In the genomic region with DNA sequence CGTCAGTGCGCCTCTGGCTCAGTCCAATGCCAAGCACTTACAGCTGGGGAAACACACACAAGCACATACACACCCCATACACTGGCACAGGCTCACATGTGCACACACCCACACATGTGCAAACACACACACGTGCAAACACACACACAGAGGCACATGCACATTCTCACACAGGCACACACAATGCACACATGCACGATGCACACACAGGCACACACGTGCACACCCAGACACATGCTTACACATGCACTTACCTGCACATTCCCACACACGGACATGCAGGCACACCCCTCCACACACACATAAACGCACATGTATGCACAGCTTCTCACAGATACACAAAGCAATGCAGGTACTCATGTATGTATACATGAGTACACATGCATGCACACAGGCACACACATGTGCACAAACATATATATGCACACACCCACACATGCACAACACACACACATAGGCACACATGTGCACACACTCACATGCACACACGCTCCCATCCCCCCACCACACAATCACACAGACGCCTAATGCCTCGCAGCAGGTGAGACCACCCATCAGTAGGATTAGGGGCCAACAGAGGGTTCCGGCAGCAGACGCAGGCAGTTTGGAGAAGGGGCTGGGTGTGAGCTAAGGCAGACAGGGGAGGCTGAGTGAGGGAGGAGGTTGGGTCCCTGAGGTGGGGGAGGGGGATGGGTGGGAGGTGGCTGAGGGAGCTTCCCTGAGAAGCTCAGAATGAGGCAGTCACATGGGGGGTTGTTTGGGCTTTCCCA, we compare ENCODE assay signal across 16 cellular contexts.
A peak's percentile ranks its signal among the peaks of the same experiment; 100 is the strongest.
DNase-seq lines count a peak whose midpoint lies in the region; ATAC-seq and TF ChIP-seq lines count a peak whose summit lies in the region.
"Had no signal": no experiment of that assay in that cellular context is flagged by ENCODE, and none has a peak within 500 bp of the region (broad histone marks: within the 10 kb centered on the region; RNA-seq: fewer than 3 reads in every experiment).

No MANE protein-coding gene starts in this region.

- POLR2A ChIA-PET in HCT116 (lab: Charles Lee), result no interaction called here
- POLR2A ChIA-PET in CD8-positive, alpha-beta memory T cell (lab: Charles Lee), result no interaction called here

- H3K27me3 ChIP-seq in HCT116 (ENCODE audit: insufficient read depth, low read length) (peaks cover 8% of the 10 kb centered on the region; the same call in 1 of the 2 replicates), cardiac muscle cell (no peaks in the 10 kb centered on the region), trophoblast cell (ENCODE audit: insufficient read depth, low read length) (no peaks in the 10 kb centered on the region), mesendoderm (ENCODE audit: insufficient read depth, low read length, poor library complexity) (no peaks in the 10 kb centered on the region)
- H3K27me3 ChIP-seq in CD8-positive, alpha-beta memory T cell (ENCODE audit: insufficient read depth, low read length, poor library complexity, severe bottlenecking), result peaks cover 5% of the 10 kb centered on the region
- H3K27me3 ChIP-seq: BE2C had no signal

- H3K79me2 ChIP-seq in HCT116 (ENCODE audit: insufficient read depth, low read length) (no peaks in the 10 kb centered on the region), trophoblast cell (ENCODE audit: control insufficient read depth, insufficient read depth, low read length, poor library complexity) (no peaks in the 10 kb centered on the region), mesendoderm (ENCODE audit: control insufficient read depth, insufficient read depth, low read length) (no peaks in the 10 kb centered on the region)

- 0 out of 2 replicates have a peak, but pooled peaks have one; percentile 6 for ATAC-seq in HCT116
- ATAC-seq in GM21528 (IDR thresholded peaks at IDR 0.05; ENCODE audit: low FRiP score, unreplicated experiment), result no peak

- H3K9me3 ChIP-seq in HCT116 (ENCODE audit: control insufficient read depth in 1 of 2, insufficient read depth in 1 of 2, low read depth in 1 of 2, low read length in 2 of 2) (no peaks in the 10 kb centered on the region; a peak in 1 of 4 replicates), cardiac muscle cell (ENCODE audit: low read depth) (no peaks in the 10 kb centered on the region), trophoblast cell (ENCODE audit: insufficient read depth, low read depth, low read length) (peaks cover 15% of the 10 kb centered on the region)
- H3K9me3 ChIP-seq in CD8-positive, alpha-beta memory T cell (ENCODE audit: low read length), result no peaks in the 10 kb centered on the region
- H3K9me3 ChIP-seq: BE2C had no signal

- H3K27ac Mint-ChIP-seq in CD8-positive, alpha-beta memory T cell, result no peak overlapping the region
- H3K27ac Mint-ChIP-seq: CD8-positive, alpha-beta T cell had no signal

- no peaks in the 10 kb centered on the region for H3K9me3 Mint-ChIP-seq in CD8-positive, alpha-beta memory T cell
- H3K9me3 Mint-ChIP-seq: CD8-positive, alpha-beta T cell had no signal

- intact Hi-C loops in HCT116 (cut with micrococcal nuclease), result no loop called here

- no peak overlapping the region for H4K91ac ChIP-seq in trophoblast cell (ENCODE audit: low read depth, low read length)

- H2BK15ac ChIP-seq in mesendoderm (replicated peaks; ENCODE audit: low read depth), result no peak overlapping the region

- H3K56ac ChIP-seq in mesendoderm (ENCODE audit: low read length), result no peak overlapping the region

- TF ChIP-seq POLR2A in HCT116 (IDR thresholded peaks at IDR 0.05; ENCODE audit: borderline replicate concordance, extremely low read depth, insufficient read depth, insufficient read length), result no peak

- H4K12ac ChIP-seq in trophoblast cell (ENCODE audit: low read depth, low read length), result no peak overlapping the region

- H3K36me3 Mint-ChIP-seq in CD8-positive, alpha-beta memory T cell, result no peaks in the 10 kb centered on the region
- H3K36me3 Mint-ChIP-seq: CD8-positive, alpha-beta T cell had no signal

- DNase-seq in HCT116 (ENCODE audit: low read depth, low spot score) (no peak), NAMALWA (ENCODE audit: low spot score) (peak; percentile 30), cardiac muscle cell (ENCODE audit: low read depth in 1 of 2, low spot score in 1 of 2) (no peak), trophoblast cell (no peak), mesendoderm (no peak), NOMO-1 (lab: John Stamatoyannopoulos, UW; ENCODE audit: unreplicated experiment in 2 of 2) (no peak)
- no peak for DNase-seq in CD8-positive, alpha-beta memory T cell
- DNase-seq: CD8-positive, alpha-beta T cell; HCEC 1CT; KG1; NCI-H1092; NCI-H2227 treated with DMSO at 0.1 percent for 48 hours; NCI-H526 treated with DMSO at 0.1 percent for 48 hours had no signal

- H2BK5ac ChIP-seq in trophoblast cell (ENCODE audit: low read depth, low read length, poor library complexity), result no peak overlapping the region
- H2BK5ac ChIP-seq in mesendoderm (ENCODE audit: low read length), result no peak overlapping the region

- H3K27ac ChIP-seq in HCT116 (ENCODE audit: low read depth, low read length) (no peak overlapping the region), cardiac muscle cell (peak overlapping the region; percentile 66), trophoblast cell (ENCODE audit: low read depth, low read length) (no peak overlapping the region), mesendoderm (ENCODE audit: low read depth, low read length) (no peak overlapping the region)
- H3K27ac ChIP-seq in CD8-positive, alpha-beta memory T cell (ENCODE audit: low read depth, low read length), result no peak overlapping the region
- H3K27ac ChIP-seq: SK-N-MC had no signal

- H3K4me1 Mint-ChIP-seq in CD8-positive, alpha-beta memory T cell, result peaks cover 0 to 3% (median 2%) of the 10 kb centered on the region in 3 donors

- RAD21 ChIA-PET in HCT116 (lab: Charles Lee; ENCODE audit: low non-redundant PET in 1 of 2, low total read pairs in 2 of 2, uncharacterized antibody in 2 of 2, unreplicated experiment in 2 of 2), result interaction anchor here in 1 of 2 experiments (0.6 kb wide), 1 partner anchor 224 kb away, joined by 3 read pairs; no protein-coding TSS in a partner anchor

- H3K23ac ChIP-seq in trophoblast cell (ENCODE audit: low read length) (peak overlapping the region; percentile 41), mesendoderm (ENCODE audit: low read length) (no peak overlapping the region)

- no peaks in the 10 kb centered on the region for H3K36me3 ChIP-seq in HCT116 (ENCODE audit: control insufficient read depth in 1 of 2, insufficient read depth in 2 of 2, low read length in 2 of 2)
- peaks cover 3% of the 10 kb centered on the region for H3K36me3 ChIP-seq in cardiac muscle cell
- H3K36me3 ChIP-seq in trophoblast cell (ENCODE audit: control insufficient read depth in 1 of 2, insufficient read depth in 2 of 2, low read length in 2 of 2), result no peaks in the 10 kb centered on the region
- H3K36me3 ChIP-seq in mesendoderm (ENCODE audit: control insufficient read depth, insufficient read depth, low read length), result no peaks in the 10 kb centered on the region
- H3K36me3 ChIP-seq in CD8-positive, alpha-beta memory T cell (ENCODE audit: insufficient read depth, low read length), result no peaks in the 10 kb centered on the region
- H3K36me3 ChIP-seq: BE2C had no signal

- no peak overlapping the region for H3K4me3 Mint-ChIP-seq in CD8-positive, alpha-beta memory T cell
- H3K4me3 Mint-ChIP-seq: CD8-positive, alpha-beta T cell had no signal

- H3K4me3 ChIP-seq in HCT116 (replicated peaks in 1 of 2; ENCODE audit: low read depth in 1 of 2, low read length in 2 of 2), result no peak overlapping the region
- H3K4me3 ChIP-seq in cardiac muscle cell, result no peak overlapping the region
- peak overlapping the region; percentile 48 for H3K4me3 ChIP-seq in trophoblast cell (ENCODE audit: low read depth, low read length)
- no peak overlapping the region for H3K4me3 ChIP-seq in mesendoderm (ENCODE audit: low read length)
- no peak overlapping the region for H3K4me3 ChIP-seq in CD8-positive, alpha-beta memory T cell (ENCODE audit: low read length)
- H3K4me3 ChIP-seq: SK-N-MC had no signal

- no CpG with 5 or more reads among the region's 12 CpGs for WGBS in trophoblast cell (ENCODE audit: extremely low coverage, insufficient coverage, insufficient read length)
- WGBS in mesendoderm (ENCODE audit: extremely low coverage, insufficient coverage, low lambda C conversion rate), result no CpG with 5 or more reads among the region's 12 CpGs

- H3K27me3 Mint-ChIP-seq in CD8-positive, alpha-beta memory T cell, result peaks cover 22 to 34% of the 10 kb centered on the region in 2 donors

- no peaks in the 10 kb centered on the region for H4K20me1 ChIP-seq in HCT116 (ENCODE audit: insufficient read depth)

- no peaks in the 10 kb centered on the region for H3K79me1 ChIP-seq in trophoblast cell (ENCODE audit: low read length)
- no peaks in the 10 kb centered on the region for H3K79me1 ChIP-seq in mesendoderm (ENCODE audit: low read length)

- TF ChIP-seq CTCF in HCT116 (IDR thresholded peaks at IDR 0.05 in 2 of 3, conservative IDR thresholded peaks at IDR 0.05 in 1 of 3; ENCODE audit: borderline replicate concordance in 1 of 3, insufficient read depth in 1 of 3, low read depth in 2 of 3, low read length in 2 of 3) (no peak), cardiac muscle cell (IDR thresholded peaks at IDR 0.05; ENCODE audit: low read depth, low read length) (no peak)

- H3K4ac ChIP-seq in trophoblast cell (ENCODE audit: low read depth, low read length), result no peak overlapping the region
- no peak overlapping the region for H3K4ac ChIP-seq in mesendoderm (ENCODE audit: low read depth, low read length)

- H2AK5ac ChIP-seq in trophoblast cell (ENCODE audit: low read length) (no peak overlapping the region), mesendoderm (ENCODE audit: low read length) (no peak overlapping the region)

- no peak overlapping the region for H3K18ac ChIP-seq in trophoblast cell (ENCODE audit: low read length)
- H3K18ac ChIP-seq in mesendoderm (ENCODE audit: low read length), result no peak overlapping the region

- no peak overlapping the region for H4K8ac ChIP-seq in trophoblast cell (ENCODE audit: low read depth, low read length)
- no peak overlapping the region for H4K8ac ChIP-seq in mesendoderm (ENCODE audit: low read depth, low read length)

- H3K14ac ChIP-seq in trophoblast cell (ENCODE audit: low read length), result no peak overlapping the region

- H2BK12ac ChIP-seq in trophoblast cell (ENCODE audit: low read length), result no peak overlapping the region

- H3K9ac ChIP-seq in HCT116 (ENCODE audit: low read length), result no peak overlapping the region
- no peak overlapping the region for H3K9ac ChIP-seq in trophoblast cell (ENCODE audit: low read length)
- no peak overlapping the region for H3K9ac ChIP-seq in mesendoderm (ENCODE audit: low read length)

- H2BK120ac ChIP-seq in trophoblast cell (ENCODE audit: insufficient read depth, low read length, poor library complexity), result no peak overlapping the region
- H2BK120ac ChIP-seq in mesendoderm (ENCODE audit: low read depth, low read length), result no peak overlapping the region

- TF ChIP-seq RAD21 in HCT116 (IDR thresholded peaks at IDR 0.05; ENCODE audit: low read depth), result no peak

- BruUV-seq in HCT116 (replicated peaks; lab: Mats Ljungman, UMichigan), result no TSS peak

- no peak overlapping the region for H2AFZ ChIP-seq in HCT116 (ENCODE audit: low read depth, low read length, poor library complexity, severe bottlenecking)
- no peak overlapping the region for H2AFZ ChIP-seq in trophoblast cell (ENCODE audit: insufficient read depth, low read length, poor library complexity)

- CTCF ChIA-PET in HCT116 (lab: Charles Lee), result no interaction called here
- CTCF ChIA-PET in CD8-positive, alpha-beta memory T cell (lab: Charles Lee), result no interaction called here

- H3K4me2 ChIP-seq in HCT116 (ENCODE audit: low read length), result no peak overlapping the region
- no peak overlapping the region for H3K4me2 ChIP-seq in trophoblast cell (ENCODE audit: low read length)
- H3K4me2 ChIP-seq in mesendoderm (ENCODE audit: low read length), result no peak overlapping the region

- no peaks in the 10 kb centered on the region for H3K9me2 ChIP-seq in HCT116 (ENCODE audit: insufficient read depth)

- H3K4me1 ChIP-seq in HCT116 (ENCODE audit: control insufficient read depth in 1 of 2, insufficient read depth in 2 of 2, low read length in 2 of 2) (peaks cover 3 to 5% of the 10 kb centered on the region in 2 experiments; a peak in 2 of 4 replicates), cardiac muscle cell (ENCODE audit: low read depth) (no peaks in the 10 kb centered on the region), trophoblast cell (ENCODE audit: control insufficient read depth in 1 of 2, insufficient read depth in 2 of 2, low read length in 2 of 2) (no peaks in the 10 kb centered on the region), mesendoderm (ENCODE audit: control insufficient read depth, low read depth, low read length) (no peaks in the 10 kb centered on the region)
- no peaks in the 10 kb centered on the region for H3K4me1 ChIP-seq in CD8-positive, alpha-beta memory T cell (ENCODE audit: insufficient read depth, low read length)
- H3K4me1 ChIP-seq: BE2C had no signal

- no peak overlapping the region for H4K5ac ChIP-seq in mesendoderm (ENCODE audit: low read length)
